Comparison of ENCODE assay signal across 17 cellular contexts in the genomic region with DNA sequence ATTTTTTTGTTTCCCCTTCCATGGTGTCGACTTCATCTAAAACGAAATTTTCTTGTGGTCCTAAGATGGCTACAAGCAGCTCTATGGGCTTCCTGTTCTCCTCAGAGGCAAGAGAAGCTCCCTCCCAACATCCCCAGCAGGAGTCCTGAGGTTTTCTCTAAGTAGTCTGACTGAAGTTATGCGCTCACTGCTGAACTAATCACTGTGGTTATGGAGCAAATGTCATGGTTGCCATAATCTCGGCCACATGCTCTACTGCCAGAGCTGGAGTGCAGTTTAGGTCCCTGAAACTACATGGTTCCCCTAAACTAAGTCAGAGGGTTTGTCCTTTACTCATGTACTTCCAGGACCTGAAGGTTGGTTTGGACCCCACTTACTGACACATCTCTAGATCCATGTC.
DNase-seq lines count a peak whose midpoint lies in the region; ATAC-seq lines count a peak whose summit lies in the region.
"Had no signal": no experiment of that assay in that cellular context is flagged by ENCODE, and none has a peak within 500 bp of the region (broad histone marks: within the 10 kb centered on the region; RNA-seq: fewer than 3 reads in every experiment).

No MANE protein-coding gene starts in this region.

- peak overlapping the region; percentile 48 for H3K9ac ChIP-seq in skeletal muscle satellite cell (ENCODE audit: low read depth, low read length)

- H3K36me3 Mint-ChIP-seq in activated naive CD4-positive, alpha-beta T cell treated with anti-CD3 and anti-CD28 coated beads, Interleukin-2, amount 50 U/mL, for 72 hours: no peaks in the 10 kb centered on the region
- H3K36me3 Mint-ChIP-seq: activated CD8-positive, alpha-beta memory T cell treated with anti-CD3 and anti-CD28 coated beads, Interleukin-2, amount 10 ng/mL, durations not matched to agents 7 days and 5 days; CD4-positive, CD25-positive, alpha-beta regulatory T cell; naive thymus-derived CD4-positive, alpha-beta T cell had no signal

- peak; percentile 49 for DNase-seq in H4 (ENCODE audit: low spot score)
- peak; percentile 65 to 78 for DNase-seq in SJCRH30
- DNase-seq in epithelial cell of prostate (ENCODE audit: low read depth, low spot score): no peak
- no peak for DNase-seq in NCI-H187 (lab: John Stamatoyannopoulos, UW)
- no peak for DNase-seq in NOMO-1 treated with dmso at 0.1 percent for 144 hours (lab: John Stamatoyannopoulos, UW; ENCODE audit: unreplicated experiment)
- DNase-seq in activated naive CD4-positive, alpha-beta T cell treated with anti-CD3 and anti-CD28 coated beads, Interleukin-2, amount 50 U/mL, for 72 hours (ENCODE audit: low spot score in 2 of 2): no peak
- DNase-seq: activated B cell treated with CpG ODN at 0.5 μM for 24 hours; activated CD8-positive, alpha-beta memory T cell treated with anti-CD3 and anti-CD28 coated beads, Interleukin-2, amount 10 ng/mL, durations not matched to agents 7 days and 5 days; CD4-positive, CD25-positive, alpha-beta regulatory T cell; endodermal cell; naive thymus-derived CD4-positive, alpha-beta T cell; NCI-H1048; NCI-H2171; NK-92 treated with Interleukin-12 subunit alpha and Interleukin-12 subunit beta, amount 100 ng/mL, for 24 hours had no signal

- peak overlapping the region; percentile 49 for H3K4me2 ChIP-seq in skeletal muscle satellite cell (ENCODE audit: low read length)

- H3K27ac ChIP-seq in SJCRH30 (peak overlapping the region; percentile 94), epithelial cell of prostate (peak overlapping the region; percentile 84)

- ATAC-seq in activated naive CD4-positive, alpha-beta T cell treated with anti-CD3 and anti-CD28 coated beads, Interleukin-2, amount 50 U/mL, for 72 hours: no peak
- no peak for ATAC-seq in GM21786 (IDR thresholded peaks at IDR 0.05; ENCODE audit: unreplicated experiment)
- ATAC-seq: activated CD8-positive, alpha-beta memory T cell treated with anti-CD3 and anti-CD28 coated beads, Interleukin-2, amount 10 ng/mL, durations not matched to agents 7 days and 5 days; naive thymus-derived CD4-positive, alpha-beta T cell had no signal

- H3K4me3 ChIP-seq in SJCRH30: no peak overlapping the region
- H3K4me3 ChIP-seq in skeletal muscle satellite cell (ENCODE audit: low read length): no peak overlapping the region
- H3K4me3 ChIP-seq: thoracic aorta had no signal

- no peaks in the 10 kb centered on the region for H3K9me3 Mint-ChIP-seq in activated naive CD4-positive, alpha-beta T cell treated with anti-CD3 and anti-CD28 coated beads, Interleukin-2, amount 50 U/mL, for 72 hours
- H3K9me3 Mint-ChIP-seq: activated B cell treated with CpG ODN at 0.5 μM for 24 hours; naive thymus-derived CD4-positive, alpha-beta T cell had no signal

- H3K4me1 ChIP-seq in SJCRH30: peaks cover 24% of the 10 kb centered on the region
- peaks cover 25% of the 10 kb centered on the region for H3K4me1 ChIP-seq in skeletal muscle satellite cell (ENCODE audit: control insufficient read depth, insufficient read depth, low read length)

- H3K36me3 ChIP-seq in SJCRH30 (no peaks in the 10 kb centered on the region), skeletal muscle satellite cell (ENCODE audit: insufficient read depth, low read length) (no peaks in the 10 kb centered on the region)
- H3K36me3 ChIP-seq: thoracic aorta had no signal

- H3K9me3 ChIP-seq in SJCRH30 (replicated peaks): no peaks in the 10 kb centered on the region
- no peaks in the 10 kb centered on the region for H3K9me3 ChIP-seq in skeletal muscle satellite cell (replicated peaks; ENCODE audit: low read length)
- H3K9me3 ChIP-seq: thoracic aorta had no signal

- no peaks in the 10 kb centered on the region for H3K27me3 ChIP-seq in SJCRH30
- H3K27me3 ChIP-seq in skeletal muscle satellite cell (ENCODE audit: control insufficient read depth, insufficient read depth, low read length): no peaks in the 10 kb centered on the region

- peak overlapping the region in 1 of 2 donors; percentile 70 for H3K27ac Mint-ChIP-seq in activated naive CD4-positive, alpha-beta T cell treated with anti-CD3 and anti-CD28 coated beads, Interleukin-2, amount 50 U/mL, for 72 hours
- H3K27ac Mint-ChIP-seq: activated B cell treated with CpG ODN at 0.5 μM for 24 hours; activated CD8-positive, alpha-beta memory T cell treated with anti-CD3 and anti-CD28 coated beads, Interleukin-2, amount 10 ng/mL, durations not matched to agents 7 days and 5 days; endodermal cell; naive thymus-derived CD4-positive, alpha-beta T cell had no signal

Comparison
In these comparisons a context has a peak if more than half of its experiments do, and no peak if none do; other contexts are left out.
1. DNase-seq: peak in H4 (single experiment) and SJCRH30 (2 of 2); none in epithelial cell of prostate (single experiment), NCI-H187 (0 of 2), NOMO-1 treated with dmso at 0.1 percent for 144 hours (single experiment) and activated naive CD4-positive, alpha-beta T cell treated with anti-CD3 and anti-CD28 coated beads, Interleukin-2, amount 50 U/mL, for 72 hours (0 of 2).